In the genomic region with DNA sequence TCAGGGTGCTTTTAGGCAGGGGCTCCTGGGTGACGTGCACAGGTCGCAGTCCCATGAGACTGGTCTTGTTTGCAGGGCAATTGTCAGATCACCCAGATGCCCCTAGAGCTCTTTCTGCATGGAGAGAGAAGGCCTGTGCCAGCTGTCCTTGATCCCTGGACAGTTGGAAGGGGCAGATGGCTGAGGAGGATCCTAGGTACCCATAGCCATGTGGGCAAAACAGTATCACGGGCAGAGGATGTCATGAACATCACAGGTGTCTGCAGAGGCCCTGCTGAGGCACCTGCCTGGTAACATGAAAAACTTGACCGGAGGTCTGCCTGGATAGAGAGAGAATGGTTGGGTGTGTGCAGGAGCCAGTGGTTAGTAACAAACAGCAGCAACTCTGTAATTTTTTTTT, we compare ENCODE assay signal across 22 cellular contexts.
A peak's percentile ranks its signal among the peaks of the same experiment; 100 is the strongest.
DNase-seq lines count a peak whose midpoint lies in the region; TF ChIP-seq lines count a peak whose summit lies in the region.
"Had no signal": no experiment of that assay in that cellular context is flagged by ENCODE, and none has a peak within 500 bp of the region (broad histone marks: within the 10 kb centered on the region; RNA-seq: fewer than 3 reads in every experiment).

No MANE protein-coding gene starts in this region.

- H3K4me1 ChIP-seq in H9 (ENCODE audit: insufficient read depth, low read length), result no peaks in the 10 kb centered on the region
- H3K4me1 ChIP-seq: A549; BE2C; BLaER1 treated with 17β-estradiol and CSF1 and Interleukin-3, amounts not matched to agents 10 nM and 100 nM had no signal

- H4K91ac ChIP-seq in H9 (ENCODE audit: insufficient read length, low read depth, low read length), result no peak overlapping the region

- no peaks in the 10 kb centered on the region for H3K79me1 ChIP-seq in H9 (ENCODE audit: insufficient read depth, low read depth, low read length, poor library complexity, severe bottlenecking)

- H2AFZ ChIP-seq in H9 (ENCODE audit: low read length), result no peak overlapping the region

- DNase-seq in NCI-H526 (lab: John Stamatoyannopoulos, UW) (peak; percentile 28 to 67), NCI-H526 treated with DMSO at 0.1 percent for 48 hours (lab: John Stamatoyannopoulos, UW) (no peak), H9 (no peak), NCI-H2171 treated with DMSO at 0.1 percent for 48 hours (lab: John Stamatoyannopoulos, UW) (peak; percentile 79), glutamatergic neuron (no peak), cerebellum (ENCODE audit: low spot score) (no peak), NOMO-1 treated with dmso at 0.1 percent for 144 hours (lab: John Stamatoyannopoulos, UW; ENCODE audit: unreplicated experiment) (no peak)
- no peak for DNase-seq in activated naive CD4-positive, alpha-beta T cell treated with anti-CD3 and anti-CD28 coated beads, Interleukin-2, amount 50 U/mL, for 16 hours
- DNase-seq: 8988T; ACHN; AML-193; BE2C; CD4-positive, alpha-beta T cell; CD8-positive, alpha-beta memory T cell; DMS153; DND-41; GDM1; GOT3; HCEC 1CT had no signal

- H2BK120ac ChIP-seq in H9 (ENCODE audit: low read depth, low read length, poor library complexity, severe bottlenecking), result no peak overlapping the region

- H3K27me3 ChIP-seq in H9 (ENCODE audit: insufficient read depth, low read length), result no peaks in the 10 kb centered on the region
- H3K27me3 ChIP-seq: BE2C; BLaER1 treated with 17β-estradiol and CSF1 and Interleukin-3, amounts not matched to agents 10 nM and 100 nM had no signal

- 0 out of 2 replicates have a peak overlapping the region, but pooled peaks have one; percentile 37 for H3K14ac ChIP-seq in H9 (ENCODE audit: insufficient read depth, low read length)

- no peak overlapping the region for H3K18ac ChIP-seq in H9 (ENCODE audit: insufficient read length, low read depth, low read length)

- H4K5ac ChIP-seq in H9 (ENCODE audit: insufficient read length, low read depth, low read length), result no peak overlapping the region

- H3K23ac ChIP-seq in H9 (ENCODE audit: insufficient read length, low read depth, low read length), result no peak overlapping the region

- H3K4ac ChIP-seq in H9 (ENCODE audit: low read depth, low read length), result no peak overlapping the region

- H3K4me3 Mint-ChIP-seq in H9 (no peak overlapping the region), glutamatergic neuron (ENCODE audit: unreplicated experiment) (peak overlapping the region; percentile 23)
- H3K4me3 Mint-ChIP-seq: CD14-positive monocyte; CD4-positive, alpha-beta T cell; CD8-positive, alpha-beta memory T cell had no signal

- H2BK5ac ChIP-seq in H9 (ENCODE audit: insufficient read length, low read length), result no peak overlapping the region

- H3K4me1 Mint-ChIP-seq in H9 (no peaks in the 10 kb centered on the region), glutamatergic neuron (ENCODE audit: low read depth, unreplicated experiment) (peaks cover 10% of the 10 kb centered on the region)
- H3K4me1 Mint-ChIP-seq: CD14-positive monocyte; CD8-positive, alpha-beta memory T cell had no signal

- H3K27me3 Mint-ChIP-seq in H9 (ENCODE audit: low read depth), result peaks cover 7% of the 10 kb centered on the region; the same call in 1 of the 2 replicates
- peaks cover 10% of the 10 kb centered on the region for H3K27me3 Mint-ChIP-seq in glutamatergic neuron (ENCODE audit: unreplicated experiment)
- H3K27me3 Mint-ChIP-seq: CD4-positive, alpha-beta T cell; CD8-positive, alpha-beta memory T cell had no signal

- no peak overlapping the region for H2BK20ac ChIP-seq in H9 (ENCODE audit: low read depth, low read length, poor library complexity, severe bottlenecking)

- no peak overlapping the region for H2AK5ac ChIP-seq in H9 (ENCODE audit: insufficient read length, low read length)

- H4K20me1 ChIP-seq in H9 (ENCODE audit: control insufficient read depth, insufficient read depth, insufficient read length), result no peaks in the 10 kb centered on the region
- H4K20me1 ChIP-seq: BLaER1 treated with 17β-estradiol and CSF1 and Interleukin-3, amounts not matched to agents 10 nM and 100 nM had no signal

- H3K56ac ChIP-seq in H9 (ENCODE audit: insufficient read length, low read depth, low read length), result no peak overlapping the region

- no CpG with 5 or more reads among the region's 4 CpGs for WGBS in H9 (ENCODE audit: extremely low coverage, insufficient read length, low lambda C conversion rate)

- no peak overlapping the region for H3K4me2 ChIP-seq in H9 (ENCODE audit: insufficient read depth, insufficient read length, low read length)
- H3K4me2 ChIP-seq: A549; BLaER1 treated with 17β-estradiol and CSF1 and Interleukin-3, amounts not matched to agents 10 nM and 100 nM had no signal

- H4K8ac ChIP-seq in H9 (replicated peaks; ENCODE audit: insufficient read length, low read depth, low read length), result no peak overlapping the region

- TF ChIP-seq CTCF in H9 (conservative IDR thresholded peaks at IDR 0.05) (no peak), glutamatergic neuron (IDR thresholded peaks at IDR 0.05; ENCODE audit: partially characterized antibody, unreplicated experiment) (no peak)

- no peaks in the 10 kb centered on the region for H3K9me3 Mint-ChIP-seq in H9
- peaks cover 13% of the 10 kb centered on the region for H3K9me3 Mint-ChIP-seq in glutamatergic neuron (ENCODE audit: unreplicated experiment)

- no peaks in the 10 kb centered on the region for H3K23me2 ChIP-seq in H9 (ENCODE audit: insufficient read length, low read depth, low read length, poor library complexity, severe bottlenecking)

- no peak overlapping the region for H3K27ac ChIP-seq in H9 (ENCODE audit: insufficient read length, low read depth, low read length)
- H3K27ac ChIP-seq: A549; BLaER1 treated with 17β-estradiol and CSF1 and Interleukin-3, amounts not matched to agents 10 nM and 100 nM had no signal

- no peaks in the 10 kb centered on the region for H3K36me3 Mint-ChIP-seq in H9 (ENCODE audit: insufficient read depth in 1 of 3, low read depth in 3 of 3)
- peaks cover 12% of the 10 kb centered on the region for H3K36me3 Mint-ChIP-seq in glutamatergic neuron (ENCODE audit: unreplicated experiment)
- H3K36me3 Mint-ChIP-seq: CD14-positive monocyte; CD8-positive, alpha-beta memory T cell had no signal

- H3K9me3 ChIP-seq in H9 (ENCODE audit: control insufficient read depth, low read depth, low read length), result no peaks in the 10 kb centered on the region
- H3K9me3 ChIP-seq: BE2C had no signal

- H3K27ac Mint-ChIP-seq in H9, result no peak overlapping the region
- peak overlapping the region; percentile 71 for H3K27ac Mint-ChIP-seq in glutamatergic neuron (ENCODE audit: unreplicated experiment)
- H3K27ac Mint-ChIP-seq: CD14-positive monocyte; CD4-positive, alpha-beta T cell; CD8-positive, alpha-beta memory T cell had no signal

- no peak overlapping the region for H3T11ph ChIP-seq in H9 (ENCODE audit: low read length)

- H2BK15ac ChIP-seq in H9 (ENCODE audit: low read depth, low read length), result no peak overlapping the region

- H3K9ac ChIP-seq in H9 (ENCODE audit: extremely low read depth, insufficient read length, low read length), result no peak overlapping the region
- H3K9ac ChIP-seq: BLaER1 treated with 17β-estradiol and CSF1 and Interleukin-3, amounts not matched to agents 10 nM and 100 nM had no signal

- H3K79me2 ChIP-seq in H9 (ENCODE audit: insufficient read depth, low read length), result no peaks in the 10 kb centered on the region

- H2BK12ac ChIP-seq in H9 (ENCODE audit: insufficient read length, low read depth, low read length), result no peak overlapping the region

Comparison
In these comparisons a context has a peak if more than half of its experiments do, and no peak if none do; other contexts are left out.
1. DNase-seq: peak in NCI-H526 (2 of 2) and NCI-H2171 treated with DMSO at 0.1 percent for 48 hours (single experiment); none in NCI-H526 treated with DMSO at 0.1 percent for 48 hours (single experiment), H9 (single experiment), glutamatergic neuron (single experiment), activated naive CD4-positive, alpha-beta T cell treated with anti-CD3 and anti-CD28 coated beads, Interleukin-2, amount 50 U/mL, for 16 hours (single experiment), cerebellum (single experiment) and NOMO-1 treated with dmso at 0.1 percent for 144 hours (single experiment).